8 cellular contexts compared by ENCODE assay signal in genomic region chr3:33438871-33439270, GRCh38. TPM values are rescaled to one million over a fixed set of nuclear protein-coding genes. Genes with fewer than 3 reads are reported as not detected.
DNase-seq lines count a peak whose midpoint lies in the region; ATAC-seq and TF ChIP-seq lines count a peak whose summit lies in the region.

No MANE protein-coding gene starts in this region.

- H3K4me3 ChIP-seq in PC-3 (ENCODE audit: low read length) (peak overlapping the region; percentile 84), epithelial cell of esophagus (ENCODE audit: low read length) (peak overlapping the region; percentile 84), ovary (peak overlapping the region; percentile 48)

- peaks cover 47% of the 10 kb centered on the region for H4K20me1 ChIP-seq in PC-3 (ENCODE audit: low read length)

- H3K36me3 ChIP-seq in PC-3 (ENCODE audit: low read depth, low read length) (no peaks in the 10 kb centered on the region), ovary (no peaks in the 10 kb centered on the region)

- intact Hi-C loops in PC-3 (cut with micrococcal nuclease) = loop anchor here (5.0 kb wide), 2 partner anchors 307 to 358 kb away; partner anchors contain the start of gene PDCD6IP
- intact Hi-C loops in ovary (cut with DNase I) = no loop called here

- H3F3A ChIP-seq in PC-3 (ENCODE audit: low read length, unreplicated experiment) = no peaks in the 10 kb centered on the region

- H2AFZ ChIP-seq in PC-3 (ENCODE audit: low read length) = no peak overlapping the region

- CTCF ChIA-PET in PC-3 (lab: Charles Lee) = no interaction called here

- H3K9me3 ChIP-seq in PC-3 (ENCODE audit: low read length) (no peaks in the 10 kb centered on the region), ovary (no peaks in the 10 kb centered on the region)

- TF ChIP-seq POLR2A in ovary (IDR thresholded peaks at IDR 0.05) = no peak

- WGBS in ovary, 3 donors = 4 to 8% (median 5%) methylated on average over 4 of the region's 4 CpGs

- H3K27ac ChIP-seq in PC-3 (ENCODE audit: low read length) (peak overlapping the region; percentile 3), ovary (peak overlapping the region in 1 of 2 donors; percentile 96)

- TF ChIP-seq CTCF in PC-3 (conservative IDR thresholded peaks at IDR 0.05; ENCODE audit: low read depth, low read length) = no peak
- TF ChIP-seq CTCF in epithelial cell of esophagus (IDR thresholded peaks at IDR 0.05; ENCODE audit: insufficient read depth, low read depth, low read length, missing control alignments) = no peak
- TF ChIP-seq CTCF in ovary (IDR thresholded peaks at IDR 0.05) = no peak

- TSS peak; percentile 36 for BruUV-seq in PC-3 (replicated peaks; lab: Mats Ljungman, UMichigan)

- ATAC-seq in PC-3 (no peak), HG03196 (IDR thresholded peaks at IDR 0.05; ENCODE audit: unreplicated experiment) (no peak), GM19452 (IDR thresholded peaks at IDR 0.05; ENCODE audit: unreplicated experiment) (no peak)

- no peak for TF ChIP-seq EP300 in ovary (IDR thresholded peaks at IDR 0.05)

- H3K9me2 ChIP-seq in PC-3 (replicated peaks; ENCODE audit: low read length) = no peaks in the 10 kb centered on the region

- DNase-seq in ELR (ENCODE audit: low read depth) (peak; percentile 29), PC-3 (no peak), epithelial cell of esophagus (ENCODE audit: low read depth) (peak; percentile 9), ovary (no peak), MV-4-11 (lab: John Stamatoyannopoulos, UW) (no peak), kidney glomerular epithelial cell (lab: John Stamatoyannopoulos, UW) (no peak)

- peak overlapping the region; percentile 91 for H3K4me2 ChIP-seq in PC-3 (ENCODE audit: low read length)

- peaks cover 60% of the 10 kb centered on the region for H3K79me2 ChIP-seq in PC-3 (ENCODE audit: low read length)

- H3K4me1 ChIP-seq in PC-3 (ENCODE audit: insufficient read depth, low read length) = peaks cover 29% of the 10 kb centered on the region
- H3K4me1 ChIP-seq in ovary (ENCODE audit: insufficient read depth) = peaks cover 8% of the 10 kb centered on the region

- H3K9ac ChIP-seq in PC-3 (ENCODE audit: low read length) = peak overlapping the region; percentile 91

- H3K27me3 ChIP-seq in PC-3 (ENCODE audit: low read length) = no peaks in the 10 kb centered on the region
- H3K27me3 ChIP-seq in ovary = no peaks in the 10 kb centered on the region

- POLR2A ChIA-PET in PC-3 (lab: Charles Lee; ENCODE audit: unreplicated experiment) = interaction anchor here (0.6 to 0.7 kb wide), 2 partner anchors 37 to 38 kb away, joined by 3 read pairs; no protein-coding TSS in a partner anchor

RNA-seq across cellular contexts. Expression of gene UBP1, which starts 1.3 kb away (rescaled TPM):
- 49.3 and 57.5 TPM in 2 replicates for total RNA-seq in PC-3 (2014; rRNA removed)
- total RNA-seq in ovary = 10 to 100 TPM; 37.9 to 58.6 (median 51.8) TPM
- 10 to 100 TPM; 28.2 to 62.7 TPM for polyA plus RNA-seq in ovary

Comparison
In these comparisons a context has a peak if more than half of its experiments do, and no peak if none do; other contexts are left out.
1. DNase-seq: peak in ELR (single experiment) and epithelial cell of esophagus (single experiment); none in PC-3 (single experiment), ovary (0 of 5), MV-4-11 (single experiment) and kidney glomerular epithelial cell (single experiment).
2. Peak in every context shown above with its lines, with median percentiles within 50 percentile points of each other: H3K4me3 ChIP-seq.